In the genomic region with DNA sequence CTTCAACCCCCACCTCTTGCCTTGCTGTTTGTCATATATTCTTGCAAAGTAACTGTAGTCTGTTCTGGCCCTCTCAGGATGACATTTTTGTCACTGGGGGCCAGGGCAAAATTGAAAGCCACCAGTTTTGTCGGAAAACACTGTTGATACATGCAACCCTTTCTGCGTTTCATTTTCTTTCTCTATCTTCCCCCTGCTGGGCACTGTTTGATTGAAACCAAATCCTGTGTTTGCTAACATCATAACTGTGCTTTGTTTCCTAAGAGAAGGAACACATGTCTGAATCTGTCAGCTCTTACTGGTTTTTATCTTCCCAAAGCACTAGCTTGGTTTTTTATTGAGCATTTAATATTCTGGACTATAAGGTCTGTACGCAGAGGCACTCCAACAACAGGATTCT, we compare ENCODE assay signal across 17 cellular contexts. TPM values are rescaled to one million over a fixed set of nuclear protein-coding genes. Genes with fewer than 3 reads are reported as not detected.
DNase-seq lines count a peak whose midpoint lies in the region; TF ChIP-seq lines count a peak whose summit lies in the region.
"Had no signal": no experiment of that assay in that cellular context is flagged by ENCODE, and none has a peak within 500 bp of the region (broad histone marks: within the 10 kb centered on the region; RNA-seq: fewer than 3 reads in every experiment).

No MANE protein-coding gene starts in this region.

- H3K79me2 ChIP-seq in OCI-LY7 (ENCODE audit: insufficient read depth, low read depth, low read length), result no peaks in the 10 kb centered on the region

- CTCF ChIA-PET in OCI-LY7 (lab: Charles Lee; ENCODE audit: unreplicated experiment), result no interaction called here

- H3K27ac ChIP-seq in cingulate gyrus (ENCODE audit: low read depth, low read length) (peak overlapping the region; percentile 8), neutrophil (peak overlapping the region; percentile 94), OCI-LY7 (ENCODE audit: low read depth, low read length, poor library complexity, severe bottlenecking) (no peak overlapping the region)
- H3K27ac ChIP-seq: colonic mucosa, neural progenitor cell had no signal

- no peaks in the 10 kb centered on the region for H4K20me1 ChIP-seq in OCI-LY7 (ENCODE audit: insufficient read depth, low read length)

- no peak overlapping the region for H3K4me3 ChIP-seq in neutrophil (ENCODE audit: low read depth in 1 of 2, low read length in 1 of 2)
- no peak overlapping the region for H3K4me3 ChIP-seq in MG63
- H3K4me3 ChIP-seq in OCI-LY7 (ENCODE audit: low read depth, low read length, poor library complexity, severe bottlenecking), result no peak overlapping the region
- H3K4me3 ChIP-seq: colonic mucosa, neural progenitor cell had no signal

- H3K4me2 ChIP-seq in OCI-LY7 (ENCODE audit: low read length), result no peak overlapping the region
- H3K4me2 ChIP-seq: neural progenitor cell had no signal

- no TSS peak for BruUV-seq in OCI-LY7 (replicated peaks; lab: Mats Ljungman, UMichigan)

- H3K9me3 ChIP-seq in neutrophil, result no peaks in the 10 kb centered on the region
- peaks cover 3% of the 10 kb centered on the region for H3K9me3 ChIP-seq in MG63
- no peaks in the 10 kb centered on the region for H3K9me3 ChIP-seq in OCI-LY7 (ENCODE audit: low read length)
- H3K9me3 ChIP-seq: colonic mucosa had no signal

- POLR2A ChIA-PET in OCI-LY7 (lab: Charles Lee), result interaction anchor here (0.6 to 1.3 kb wide), 3 partner anchors 12 to 54 kb away, joined by 3 to 6 read pairs (median 3); partner anchors contain the start of gene CPPED1

- DNase-seq in NCI-H2107 treated with DMSO at 0.1 percent for 48 hours (lab: John Stamatoyannopoulos, UW; ENCODE audit: unreplicated experiment) (peak; percentile 23), NCI-H2107 (lab: John Stamatoyannopoulos, UW) (no peak), NCI-H146 (lab: John Stamatoyannopoulos, UW) (peak; percentile 82), MG63 (no peak), NCI-H510A treated with DMSO at 0.1 percent for 48 hours (lab: John Stamatoyannopoulos, UW) (no peak), OCI-LY7 (ENCODE audit: low spot score) (no peak)
- DNase-seq: activated T-cell treated with anti-CD3 and anti-CD28 coated beads, Interleukin-2, amount 50 U/mL, for 1 hour; Calu3; colonic mucosa; GOT3; Kasumi-1; NCI-H2227 treated with DMSO at 0.1 percent for 48 hours; small intestine; T-helper 1 cell had no signal

- TF ChIP-seq CTCF in neutrophil (IDR thresholded peaks at IDR 0.05) (no peak), OCI-LY7 (conservative IDR thresholded peaks at IDR 0.05; ENCODE audit: low read length) (no peak)

- H3K36me3 ChIP-seq in neutrophil (no peaks in the 10 kb centered on the region), MG63 (no peaks in the 10 kb centered on the region), OCI-LY7 (ENCODE audit: insufficient read depth, low read length) (no peaks in the 10 kb centered on the region)
- H3K36me3 ChIP-seq: colonic mucosa, neural progenitor cell had no signal

- no peak overlapping the region for H2AFZ ChIP-seq in OCI-LY7 (ENCODE audit: low read length)
- H2AFZ ChIP-seq: neural progenitor cell had no signal

- intact Hi-C loops in OCI-LY7 (cut with micrococcal nuclease; ENCODE audit: unreplicated experiment), result loop anchor here (5.0 to 10.0 kb wide), 5 partner anchors 191 to 718 kb away; no protein-coding TSS in a partner anchor

- H3K9me2 ChIP-seq in OCI-LY7 (ENCODE audit: insufficient read depth, low read length), result no peaks in the 10 kb centered on the region

- no peaks in the 10 kb centered on the region for H3K27me3 ChIP-seq in neutrophil
- peaks cover 3% of the 10 kb centered on the region; the same call in 1 of the 2 replicates for H3K27me3 ChIP-seq in MG63
- H3K27me3 ChIP-seq: colonic mucosa, neural progenitor cell had no signal

- H3K4me1 ChIP-seq in neutrophil (ENCODE audit: control insufficient read depth in 1 of 2, insufficient read depth in 1 of 2, low read depth in 1 of 2, low read length in 1 of 2) (peaks cover 50 to 64% of the 10 kb centered on the region in 2 experiments), OCI-LY7 (ENCODE audit: insufficient read depth, low read length, poor library complexity, severe bottlenecking) (peaks cover 15% of the 10 kb centered on the region)
- H3K4me1 ChIP-seq: colonic mucosa, neural progenitor cell had no signal

RNA-seq across cellular contexts. Expression of gene CPPED1, which starts 11.7 kb away (rescaled TPM):
- total RNA-seq in MG63 (2014; rRNA removed; shearing (Covaris generic); ENCODE audit: low replicate concordance), result 27.3 and 28.3 TPM in 2 replicates
- total RNA-seq in OCI-LY7 (2014; rRNA removed; shearing (Covaris generic)), result 8.6 and 9.4 TPM in 2 replicates
- 12.3 and 14.2 TPM in 2 replicates for total RNA-seq in OCI-LY7 (2022)
- total RNA-seq: Calu3 had no signal

Comparison
In these comparisons a context has a peak if more than half of its experiments do, and no peak if none do; other contexts are left out.
1. DNase-seq: peak in NCI-H2107 treated with DMSO at 0.1 percent for 48 hours (single experiment) and NCI-H146 (single experiment); none in NCI-H2107 (single experiment), MG63 (single experiment), NCI-H510A treated with DMSO at 0.1 percent for 48 hours (single experiment) and OCI-LY7 (single experiment).